ENCODE assay signal across 28 cellular contexts in genomic region chr22:44525872-44526271, GRCh38.
"Had no signal": no experiment of that assay in that cellular context is flagged by ENCODE, and none has a peak within 500 bp of the region (broad histone marks: within the 10 kb centered on the region; RNA-seq: fewer than 3 reads in every experiment).

No MANE protein-coding gene starts in this region.

- ATAC-seq: activated CD8-positive, alpha-beta memory T cell treated with anti-CD3 and anti-CD28 coated beads, Interleukin-2, amount 10 ng/mL, durations not matched to agents 7 days and 5 days; activated naive CD8-positive, alpha-beta T cell treated with anti-CD3 and anti-CD28 coated beads, Interleukin-2, amount 50 U/mL, for 24 hours; PC-3 had no signal

- H3K27me3 ChIP-seq: brain microvascular endothelial cell had no signal

- H3K36me3 ChIP-seq: brain microvascular endothelial cell had no signal

- FAIRE-seq: RCC 7860 had no signal

- H3K9ac ChIP-seq: KMS-11 had no signal

- DNase-seq: activated B cell treated with CpG ODN at 0.5 μM for 24 hours; activated CD4-positive, alpha-beta memory T cell treated with anti-CD3 and anti-CD28 coated beads, Interleukin-2, amount 10 ng/mL, durations not matched to agents 7 days and 5 days; activated CD4-positive, alpha-beta T cell treated with anti-CD3 and anti-CD28 coated beads for 1 hour; activated CD4-positive, alpha-beta T cell treated with anti-CD3 and anti-CD28 coated beads for 48 hours; activated CD8-positive, alpha-beta memory T cell treated with anti-CD3 and anti-CD28 coated beads, Interleukin-2, amount 10 ng/mL, durations not matched to agents 7 days and 5 days; activated CD8-positive, alpha-beta memory T cell treated with anti-CD3 and anti-CD28 coated beads, Interleukin-2, amount 50 U/mL, for 48 hours; activated effector memory CD4-positive, alpha-beta T cell treated with Interleukin-2 at 50 U/mL for 16 hours; activated naive CD4-positive, alpha-beta T cell treated with anti-CD3 and anti-CD28 coated beads, Interleukin-2, amount 10 ng/mL, durations not matched to agents 7 days and 5 days; activated naive CD8-positive, alpha-beta T cell treated with anti-CD3 and anti-CD28 coated beads, Interleukin-2, amount 50 U/mL, for 24 hours; activated T-cell treated with anti-CD3 and anti-CD28 coated beads, Interleukin-2, amount 50 U/mL, for 48 hours; amniotic stem cell; aorta; brain microvascular endothelial cell; MM.1S; MV-4-11; NCI-H1105; NCI-H2081; NCI-H526; NK-92 treated with Interleukin-12 subunit alpha and Interleukin-12 subunit beta, amount 100 ng/mL, for 24 hours; PC-3; SW 1271; T-helper 1 cell; T-helper 2 cell; T-helper 9 cell had no signal

- H3K4me2 ChIP-seq: KMS-11 had no signal

- H3K27ac ChIP-seq: brain microvascular endothelial cell, KMS-11, RWPE1, VCaP had no signal
